ENCODE assay signal across 27 cellular contexts in the genomic region with DNA sequence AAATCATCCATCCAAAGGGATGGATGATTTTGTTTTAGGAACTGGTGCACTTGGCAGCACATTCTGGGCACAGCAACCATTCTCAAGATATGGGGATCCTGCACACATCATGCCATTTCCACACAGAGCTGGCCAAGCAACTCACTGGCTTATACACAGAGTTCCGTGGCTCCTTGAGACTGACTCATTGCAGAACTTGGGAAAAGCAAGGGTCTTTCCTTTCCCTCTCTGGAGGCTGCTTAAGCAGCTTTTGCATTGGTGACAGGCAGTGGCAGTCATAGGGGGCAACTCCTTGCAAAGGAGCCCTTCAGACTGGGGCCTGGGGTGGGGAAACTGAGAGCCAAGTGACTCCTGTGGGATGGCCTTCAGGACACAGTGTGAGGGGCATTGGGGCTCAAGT. TPM values are rescaled to one million over a fixed set of nuclear protein-coding genes. Genes with fewer than 3 reads are reported as not detected.
DNase-seq lines count a peak whose midpoint lies in the region; TF ChIP-seq lines count a peak whose summit lies in the region.
"Had no signal": no experiment of that assay in that cellular context is flagged by ENCODE, and none has a peak within 500 bp of the region (broad histone marks: within the 10 kb centered on the region; RNA-seq: fewer than 3 reads in every experiment).

No MANE protein-coding gene starts in this region.

- H3K9me3 ChIP-seq in H9 (ENCODE audit: control insufficient read depth, low read depth, low read length), result no peaks in the 10 kb centered on the region
- H3K9me3 ChIP-seq in OCI-LY7 (ENCODE audit: low read length), result no peaks in the 10 kb centered on the region
- no peaks in the 10 kb centered on the region for H3K9me3 ChIP-seq in suprapubic skin
- H3K9me3 ChIP-seq: esophagus muscularis mucosa, gastrocnemius medialis, psoas muscle, sigmoid colon, upper lobe of right lung had no signal

- BruUV-seq in OCI-LY7 (replicated peaks; lab: Mats Ljungman, UMichigan), result no TSS peak

- H3K4ac ChIP-seq in H9 (ENCODE audit: low read depth, low read length), result no peak overlapping the region

- H3K79me1 ChIP-seq in H9 (ENCODE audit: insufficient read depth, low read depth, low read length, poor library complexity, severe bottlenecking), result no peaks in the 10 kb centered on the region

- no peak overlapping the region for H4K8ac ChIP-seq in H9 (replicated peaks; ENCODE audit: insufficient read length, low read depth, low read length)

- H3K4me3 ChIP-seq in OCI-LY7 (ENCODE audit: low read depth, low read length, poor library complexity, severe bottlenecking), result no peak overlapping the region
- H3K4me3 ChIP-seq in fibroblast of the aortic adventitia (ENCODE audit: low read depth, low read length), result no peak overlapping the region
- H3K4me3 ChIP-seq in suprapubic skin, result no peak overlapping the region
- H3K4me3 ChIP-seq: esophagus muscularis mucosa, gastrocnemius medialis, psoas muscle, sigmoid colon, upper lobe of right lung had no signal

- CTCF ChIA-PET in OCI-LY7 (lab: Charles Lee; ENCODE audit: unreplicated experiment), result interaction anchor here (1.3 kb wide), 1 partner anchor 32 kb away, joined by 4 read pairs; no protein-coding TSS in a partner anchor

- H3K27me3 ChIP-seq in H9 (ENCODE audit: insufficient read depth, low read length) (no peaks in the 10 kb centered on the region), suprapubic skin (no peaks in the 10 kb centered on the region)
- H3K27me3 ChIP-seq: gastrocnemius medialis, upper lobe of right lung had no signal

- H3K9ac ChIP-seq in H9 (ENCODE audit: extremely low read depth, insufficient read length, low read length), result no peak overlapping the region

- H3K9me3 Mint-ChIP-seq in H9, result no peaks in the 10 kb centered on the region
- no peaks in the 10 kb centered on the region for H3K9me3 Mint-ChIP-seq in neural crest cell
- H3K9me3 Mint-ChIP-seq: stimulated activated effector memory CD8-positive, alpha-beta T cell treated with anti-CD3 and anti-CD28 coated beads, Interleukin-12 subunit alpha, Interleukin-12 subunit beta, amount 100 ng/mL, for 72 hours had no signal

- H3T11ph ChIP-seq in H9 (ENCODE audit: low read length), result no peak overlapping the region

- H3K4me3 Mint-ChIP-seq in H9 (peak overlapping the region; percentile 71 to 88; a peak in 4 of 5 replicates), neural crest cell (peak overlapping the region; percentile 47)
- H3K4me3 Mint-ChIP-seq: activated CD4-positive, alpha-beta T cell treated with anti-CD3 and anti-CD28 coated beads for 36 hours had no signal

- no peak for TF ChIP-seq POLR2A in suprapubic skin (IDR thresholded peaks at IDR 0.05)

- peaks cover 16% of the 10 kb centered on the region; the same call in 1 of the 2 replicates for H3K79me2 ChIP-seq in H9 (ENCODE audit: insufficient read depth, low read length)
- no peaks in the 10 kb centered on the region for H3K79me2 ChIP-seq in OCI-LY7 (ENCODE audit: insufficient read depth, low read depth, low read length)

- TF ChIP-seq EP300 in suprapubic skin (IDR thresholded peaks at IDR 0.05), result no peak

- H2BK5ac ChIP-seq in H9 (ENCODE audit: insufficient read length, low read length), result peak overlapping the region; percentile 9

- no peak overlapping the region for H2BK20ac ChIP-seq in H9 (ENCODE audit: low read depth, low read length, poor library complexity, severe bottlenecking)

- no peak overlapping the region for H3K23ac ChIP-seq in H9 (ENCODE audit: insufficient read length, low read depth, low read length)

- no peaks in the 10 kb centered on the region for H4K20me1 ChIP-seq in H9 (ENCODE audit: control insufficient read depth, insufficient read depth, insufficient read length)
- no peaks in the 10 kb centered on the region for H4K20me1 ChIP-seq in OCI-LY7 (ENCODE audit: insufficient read depth, low read length)

- DNase-seq in H9 (peak; percentile 46), OCI-LY7 (ENCODE audit: low spot score) (no peak), fibroblast of the aortic adventitia (ENCODE audit: low read depth) (peak; percentile 13), neural crest cell (ENCODE audit: low read depth, low spot score) (no peak), DMS 273 treated with DMSO at 0.1 percent for 48 hours (lab: John Stamatoyannopoulos, UW) (no peak), SK-N-DZ (ENCODE audit: low spot score) (no peak), suprapubic skin (ENCODE audit: low spot score in 2 of 2) (no peak), DMS153 (lab: John Stamatoyannopoulos, UW) (no peak)
- DNase-seq: activated CD4-positive, alpha-beta T cell treated with anti-CD3 and anti-CD28 coated beads for 36 hours; activated T-cell treated with anti-CD3 and anti-CD28 coated beads for 4 hours; aorta; C1 segment of cervical spinal cord; caudate nucleus; COR-L47; DMS79 treated with DMSO at 0.1 percent for 48 hours; gastrocnemius medialis; NCI-H1105; NCI-H2029; NCI-H226; psoas muscle; sigmoid colon; stimulated activated CD4-positive, alpha-beta T cell treated with anti-CD3 and anti-CD28 coated beads, Interleukin-4, amount 100 ng/mL, for 24 hours; T-helper 17 cell; upper lobe of right lung had no signal

- H2AK5ac ChIP-seq in H9 (ENCODE audit: insufficient read length, low read length), result no peak overlapping the region

- H3K4me1 ChIP-seq in H9 (ENCODE audit: insufficient read depth, low read length) (peaks cover 19% of the 10 kb centered on the region; the same call in 1 of the 2 replicates), OCI-LY7 (ENCODE audit: insufficient read depth, low read length, poor library complexity, severe bottlenecking) (peaks cover 27% of the 10 kb centered on the region), suprapubic skin (peaks cover 25% of the 10 kb centered on the region)

- peaks cover 13 to 36% (median 34%) of the 10 kb centered on the region in 3 experiments for H3K36me3 Mint-ChIP-seq in H9 (ENCODE audit: insufficient read depth in 1 of 3, low read depth in 3 of 3)
- H3K36me3 Mint-ChIP-seq in neural crest cell (ENCODE audit: low read depth), result no peaks in the 10 kb centered on the region
- H3K36me3 Mint-ChIP-seq: activated naive CD8-positive, alpha-beta T cell had no signal

- H4K5ac ChIP-seq in H9 (ENCODE audit: insufficient read length, low read depth, low read length), result no peak overlapping the region

- no peak overlapping the region for H2BK120ac ChIP-seq in H9 (ENCODE audit: low read depth, low read length, poor library complexity, severe bottlenecking)

- H2BK15ac ChIP-seq in H9 (ENCODE audit: low read depth, low read length), result no peak overlapping the region

- H3K56ac ChIP-seq in H9 (ENCODE audit: insufficient read length, low read depth, low read length), result no peak overlapping the region

- no peaks in the 10 kb centered on the region for H3K9me2 ChIP-seq in OCI-LY7 (ENCODE audit: insufficient read depth, low read length)

- no peak overlapping the region for H3K18ac ChIP-seq in H9 (ENCODE audit: insufficient read length, low read depth, low read length)

- H3K27ac ChIP-seq in H9 (ENCODE audit: insufficient read length, low read depth, low read length) (peak overlapping the region; percentile 99), OCI-LY7 (ENCODE audit: low read depth, low read length, poor library complexity, severe bottlenecking) (no peak overlapping the region), suprapubic skin (no peak overlapping the region)
- H3K27ac ChIP-seq: esophagus muscularis mucosa, gastrocnemius medialis, psoas muscle, sigmoid colon, upper lobe of right lung had no signal

- H4K91ac ChIP-seq in H9 (ENCODE audit: insufficient read length, low read depth, low read length), result no peak overlapping the region

- H3K27me3 Mint-ChIP-seq in H9 (ENCODE audit: low read depth) (no peaks in the 10 kb centered on the region), neural crest cell (ENCODE audit: low read depth) (no peaks in the 10 kb centered on the region)

- peaks cover 57 to 72% of the 10 kb centered on the region in 2 experiments for H3K4me1 Mint-ChIP-seq in H9
- peaks cover 10% of the 10 kb centered on the region for H3K4me1 Mint-ChIP-seq in neural crest cell

- POLR2A ChIA-PET in OCI-LY7 (lab: Charles Lee), result interaction anchor here (0.6 to 2.2 kb wide), 6 partner anchors 10 to 53 kb away, joined by 3 to 16 read pairs (median 5); a partner anchor contains a TSS

- WGBS in H9 (ENCODE audit: extremely low coverage, insufficient read length, low lambda C conversion rate), result no CpG with 5 or more reads among the region's 1 CpG
- WGBS in suprapubic skin, result 67% methylated on average over 1 of the region's 1 CpG

- H2AFZ ChIP-seq in H9 (ENCODE audit: low read length) (no peak overlapping the region), OCI-LY7 (ENCODE audit: low read length) (peak overlapping the region; percentile 96; the same call in 1 of the 2 replicates)

- TF ChIP-seq CTCF in H9 (conservative IDR thresholded peaks at IDR 0.05) (no peak), OCI-LY7 (conservative IDR thresholded peaks at IDR 0.05; ENCODE audit: low read length) (no peak), fibroblast of the aortic adventitia (IDR thresholded peaks at IDR 0.05; ENCODE audit: insufficient read depth, low read length) (no peak), neural crest cell (conservative IDR thresholded peaks at IDR 0.05) (no peak), suprapubic skin (IDR thresholded peaks at IDR 0.05) (no peak)

- intact Hi-C loops in OCI-LY7 (cut with micrococcal nuclease; ENCODE audit: unreplicated experiment), result loop anchor here (5.0 kb wide), 1 partner anchor 35 kb away; no protein-coding TSS in a partner anchor

- no peaks in the 10 kb centered on the region for H3K23me2 ChIP-seq in H9 (ENCODE audit: insufficient read length, low read depth, low read length, poor library complexity, severe bottlenecking)

- H3K27ac Mint-ChIP-seq in H9 (peak overlapping the region; percentile 34 to 100 (median 99); a peak in 6 of 7 replicates), neural crest cell (ENCODE audit: unreplicated experiment) (no peak overlapping the region)
- H3K27ac Mint-ChIP-seq: activated CD4-positive, alpha-beta T cell treated with anti-CD3 and anti-CD28 coated beads for 36 hours; activated naive CD8-positive, alpha-beta T cell; stimulated activated effector memory CD8-positive, alpha-beta T cell treated with anti-CD3 and anti-CD28 coated beads, Interleukin-12 subunit alpha, Interleukin-12 subunit beta, amount 100 ng/mL, for 72 hours; T-helper 17 cell had no signal

- H2BK12ac ChIP-seq in H9 (ENCODE audit: insufficient read length, low read depth, low read length), result no peak overlapping the region

- peaks cover 5% of the 10 kb centered on the region; the same call in 1 of the 2 replicates for H3K36me3 ChIP-seq in OCI-LY7 (ENCODE audit: insufficient read depth, low read length)
- H3K36me3 ChIP-seq in suprapubic skin, result no peaks in the 10 kb centered on the region
- H3K36me3 ChIP-seq: gastrocnemius medialis, sigmoid colon, upper lobe of right lung had no signal

- peak overlapping the region; percentile 65 for H3K4me2 ChIP-seq in H9 (ENCODE audit: insufficient read depth, insufficient read length, low read length)
- peak overlapping the region; percentile 100 for H3K4me2 ChIP-seq in OCI-LY7 (ENCODE audit: low read length)

- H3K14ac ChIP-seq in H9 (ENCODE audit: insufficient read depth, low read length), result no peak overlapping the region

RNA-seq across cellular contexts. Expression of a gene that starts 1.9 kb away (rescaled TPM):
- total RNA-seq in H9 (2021) (283 and 289 TPM in 2 replicates), OCI-LY7 (2022) (89.7 and 97.8 TPM in 2 replicates), fibroblast of the aortic adventitia (ENCODE audit: low replicate concordance) (17.6 and 33.1 TPM in 2 replicates), neural crest cell (106 and 111 TPM in 2 replicates), suprapubic skin (10 to 100 TPM; 25.4 to 35.0 (median 32.7) TPM)
- 121 and 144 TPM in 2 replicates for total RNA-seq in OCI-LY7 (2014; rRNA removed; shearing (Covaris generic))
- polyA plus RNA-seq in SK-N-DZ (2014; cell fraction: cytosol; rRNA removed), result 158 and 161 TPM in 2 replicates
- polyA plus RNA-seq in SK-N-DZ (2014; cell fraction: nucleus; rRNA removed), result 154 and 165 TPM in 2 replicates

RNA-seq across cellular contexts. Expression of a gene that starts 8.7 kb away (rescaled TPM):
- total RNA-seq in H9 (2021) (20.1 and 20.5 TPM in 2 replicates), OCI-LY7 (2022) (0.11 and 0.15 TPM in 2 replicates), fibroblast of the aortic adventitia (ENCODE audit: low replicate concordance) (2.4 TPM in 1 of 2 replicates, not detected in the other), neural crest cell (9.7 TPM in 2 replicates), suprapubic skin (under 1 TPM in 3 of 4 donors, not detected in 1; 0.08 to 0.10 (median 0.08) TPM)
- 0.05 and 0.19 TPM in 2 replicates for total RNA-seq in OCI-LY7 (2014; rRNA removed; shearing (Covaris generic))
- polyA plus RNA-seq in SK-N-DZ (2014; cell fraction: cytosol; rRNA removed), result 0.75 and 1.0 TPM in 2 replicates
- 0.37 and 0.94 TPM in 2 replicates for polyA plus RNA-seq in SK-N-DZ (2014; cell fraction: nucleus; rRNA removed)
- total RNA-seq: gastrocnemius medialis had no signal

RNA-seq across cellular contexts. Expression of a gene that starts 18.8 kb away (rescaled TPM):
- 0.94 and 1.1 TPM in 2 replicates for total RNA-seq in H9 (2021)
- 0.38 and 0.57 TPM in 2 replicates for total RNA-seq in OCI-LY7 (2014; rRNA removed; shearing (Covaris generic))
- 1.4 and 1.7 TPM in 2 replicates for total RNA-seq in OCI-LY7 (2022)
- 3.4 and 4.5 TPM in 2 replicates for total RNA-seq in fibroblast of the aortic adventitia (ENCODE audit: low replicate concordance)
- total RNA-seq in neural crest cell, result 1.2 and 1.5 TPM in 2 replicates
- polyA plus RNA-seq in SK-N-DZ (2014; cell fraction: cytosol; rRNA removed), result 0.54 and 1.1 TPM in 2 replicates
- polyA plus RNA-seq in SK-N-DZ (2014; cell fraction: nucleus; rRNA removed), result 0.33 TPM in 1 of 2 replicates, not detected in the other
- total RNA-seq in suprapubic skin, result 10 to 100 TPM; 13.7 to 21.5 (median 15.9) TPM

RNA-seq across cellular contexts. Expression of a gene that starts 28.1 kb away (rescaled TPM):
- total RNA-seq in H9 (2021) (21.4 and 24.5 TPM in 2 replicates), OCI-LY7 (2022) (16.4 and 20.8 TPM in 2 replicates), fibroblast of the aortic adventitia (ENCODE audit: low replicate concordance) (8.1 and 16.0 TPM in 2 replicates), neural crest cell (9.7 and 10.7 TPM in 2 replicates), suprapubic skin (10 to 100 TPM; 17.2 to 56.3 (median 28.1) TPM)
- 11.4 and 16.2 TPM in 2 replicates for total RNA-seq in OCI-LY7 (2014; rRNA removed; shearing (Covaris generic))
- polyA plus RNA-seq in SK-N-DZ (2014; cell fraction: cytosol; rRNA removed), result 9.9 and 10.0 TPM in 2 replicates
- polyA plus RNA-seq in SK-N-DZ (2014; cell fraction: nucleus; rRNA removed), result 29.4 and 40.4 TPM in 2 replicates

RNA-seq across cellular contexts. Expression of a gene that starts 28.6 kb away (rescaled TPM):
- total RNA-seq in H9 (2021) (28.9 and 30.6 TPM in 2 replicates), OCI-LY7 (2022) (6.0 and 6.1 TPM in 2 replicates), fibroblast of the aortic adventitia (ENCODE audit: low replicate concordance) (2.0 and 3.9 TPM in 2 replicates), neural crest cell (0.30 and 0.61 TPM in 2 replicates), suprapubic skin (10 to 100 TPM in 3 of 4 donors, 1 to 10 TPM in 1; 8.2 to 16.7 (median 13.5) TPM)
- 1.8 and 2.7 TPM in 2 replicates for total RNA-seq in OCI-LY7 (2014; rRNA removed; shearing (Covaris generic))
- 0.08 and 0.45 TPM in 2 replicates for polyA plus RNA-seq in SK-N-DZ (2014; cell fraction: cytosol; rRNA removed)
- 0.98 and 1.4 TPM in 2 replicates for polyA plus RNA-seq in SK-N-DZ (2014; cell fraction: nucleus; rRNA removed)

Comparison
In these comparisons a context has a peak if more than half of its experiments do, and no peak if none do; other contexts are left out.
1. DNase-seq: peak in H9 (single experiment) and fibroblast of the aortic adventitia (single experiment); none in OCI-LY7 (single experiment), neural crest cell (single experiment), DMS 273 treated with DMSO at 0.1 percent for 48 hours (single experiment), SK-N-DZ (single experiment), suprapubic skin (0 of 2) and DMS153 (single experiment).